In genomic region chr16:85429776-85430522, GRCh38 we compare ENCODE assay signal across 29 cellular contexts.
DNase-seq lines count a peak whose midpoint lies in the region; ATAC-seq and TF ChIP-seq lines count a peak whose summit lies in the region.
"Had no signal": no experiment of that assay in that cellular context is flagged by ENCODE, and none has a peak within 500 bp of the region (broad histone marks: within the 10 kb centered on the region; RNA-seq: fewer than 3 reads in every experiment).

No MANE protein-coding gene starts in this region.

- H3K9me3 ChIP-seq in cardiac muscle cell (ENCODE audit: low read depth) (no peaks in the 10 kb centered on the region), RWPE2 (ENCODE audit: severe bottlenecking) (no peaks in the 10 kb centered on the region)
- H3K9me3 ChIP-seq: adrenal gland, breast epithelium, heart left ventricle, ovary, upper lobe of left lung had no signal

- peak overlapping the region; percentile 59 for H3K27ac ChIP-seq in cardiac muscle cell
- no peak overlapping the region for H3K27ac ChIP-seq in RWPE2 (ENCODE audit: poor library complexity, severe bottlenecking)
- H3K27ac ChIP-seq: adrenal gland, breast epithelium, coronary artery, heart left ventricle, KMS-11, ovary, upper lobe of left lung had no signal

- H3K4me1 Mint-ChIP-seq in glutamatergic neuron (ENCODE audit: low read depth, unreplicated experiment), result peaks cover 32% of the 10 kb centered on the region
- H3K4me1 Mint-ChIP-seq: B cell had no signal

- H3K36me3 ChIP-seq in cardiac muscle cell (no peaks in the 10 kb centered on the region), RWPE2 (ENCODE audit: low read depth) (no peaks in the 10 kb centered on the region)
- H3K36me3 ChIP-seq: adrenal gland, breast epithelium, heart left ventricle, ovary, upper lobe of left lung had no signal

- H3K36me3 Mint-ChIP-seq in glutamatergic neuron (ENCODE audit: unreplicated experiment), result no peaks in the 10 kb centered on the region
- H3K36me3 Mint-ChIP-seq: activated CD4-positive, alpha-beta memory T cell treated with anti-CD3 and anti-CD28 coated beads for 36 hours; naive thymus-derived CD8-positive, alpha-beta T cell had no signal

- no peaks in the 10 kb centered on the region for H3K27me3 ChIP-seq in cardiac muscle cell
- H3K27me3 ChIP-seq in RWPE2 (ENCODE audit: insufficient read depth, poor library complexity, severe bottlenecking), result no peaks in the 10 kb centered on the region
- H3K27me3 ChIP-seq: adrenal gland, breast epithelium, heart left ventricle, ovary, upper lobe of left lung had no signal

- H3K4me1 ChIP-seq in cardiac muscle cell (ENCODE audit: low read depth) (peaks cover 22% of the 10 kb centered on the region), RWPE2 (ENCODE audit: insufficient read depth, poor library complexity, severe bottlenecking) (no peaks in the 10 kb centered on the region)
- H3K4me1 ChIP-seq: adrenal gland, breast epithelium, heart left ventricle had no signal

- peaks cover 20% of the 10 kb centered on the region for H3K27me3 Mint-ChIP-seq in glutamatergic neuron (ENCODE audit: unreplicated experiment)

- H3K9me3 Mint-ChIP-seq in glutamatergic neuron (ENCODE audit: unreplicated experiment), result peaks cover 11% of the 10 kb centered on the region
- H3K9me3 Mint-ChIP-seq: activated CD4-positive, alpha-beta memory T cell treated with anti-CD3 and anti-CD28 coated beads for 36 hours; naive thymus-derived CD8-positive, alpha-beta T cell had no signal

- no peak for TF ChIP-seq CTCF in cardiac muscle cell (IDR thresholded peaks at IDR 0.05; ENCODE audit: low read depth, low read length)
- no peak for TF ChIP-seq CTCF in RWPE2 (IDR thresholded peaks at IDR 0.05; ENCODE audit: poor library complexity, severe bottlenecking)
- no peak for TF ChIP-seq CTCF in glutamatergic neuron (IDR thresholded peaks at IDR 0.05; ENCODE audit: partially characterized antibody, unreplicated experiment)
- TF ChIP-seq CTCF in GM20000 (IDR thresholded peaks at IDR 0.05; ENCODE audit: extremely low read depth, missing control alignments), result no peak

- peak overlapping the region; percentile 44 for H3K4me3 Mint-ChIP-seq in glutamatergic neuron (ENCODE audit: unreplicated experiment)
- H3K4me3 Mint-ChIP-seq: activated CD4-positive, alpha-beta memory T cell treated with anti-CD3 and anti-CD28 coated beads for 36 hours; B cell; naive thymus-derived CD8-positive, alpha-beta T cell had no signal

- DNase-seq in cardiac muscle cell (ENCODE audit: low read depth in 1 of 2, low spot score in 1 of 2), result no peak
- DNase-seq in left cardiac atrium, result no peak
- DNase-seq in RWPE2 (ENCODE audit: low spot score), result peak; percentile 13
- no peak for DNase-seq in glutamatergic neuron
- peak; percentile 35 for DNase-seq in sciatic nerve (ENCODE audit: low spot score)
- DNase-seq in GM20000 (ENCODE audit: low spot score), result no peak
- DNase-seq in NCI-H2171 treated with DMSO at 0.1 percent for 48 hours (lab: John Stamatoyannopoulos, UW), result no peak
- DNase-seq: activated T-cell treated with anti-CD3 and anti-CD28 coated beads for 4 hours; DMS53; effector memory CD4-positive, alpha-beta T cell; erythroblast; GDM1; MM.1S; NCI-H2029; NCI-H226; stimulated activated CD4-positive, alpha-beta T cell treated with anti-CD3 and anti-CD28 coated beads, Interleukin-12 subunit alpha, Interleukin-12 subunit beta, amount 100 ng/mL, for 4 hours; stimulated activated CD4-positive, alpha-beta T cell treated with anti-CD3 and anti-CD28 coated beads, Interleukin-4, amount 100 ng/mL, for 1 hour; substantia nigra had no signal

- H3K27ac Mint-ChIP-seq in glutamatergic neuron (ENCODE audit: unreplicated experiment), result peak overlapping the region; percentile 70
- H3K27ac Mint-ChIP-seq: activated CD4-positive, alpha-beta memory T cell treated with anti-CD3 and anti-CD28 coated beads for 36 hours; B cell had no signal

- H3K4me3 ChIP-seq in cardiac muscle cell, result no peak overlapping the region
- H3K4me3 ChIP-seq in RWPE2 (ENCODE audit: severe bottlenecking), result no peak overlapping the region
- H3K4me3 ChIP-seq: adrenal gland, breast epithelium, coronary artery, heart left ventricle, ovary, upper lobe of left lung had no signal

- ATAC-seq in left cardiac atrium, result no peak
- ATAC-seq in RWPE2 (ENCODE audit: low read depth), result no peak
- ATAC-seq in sciatic nerve, result no peak
- no peak for ATAC-seq in HG03280 (IDR thresholded peaks at IDR 0.05; ENCODE audit: unreplicated experiment)
- ATAC-seq: naive thymus-derived CD8-positive, alpha-beta T cell had no signal

- intact Hi-C loops in left cardiac atrium (cut with DNase I) (loop anchor here in 1 of 2 donors (10.0 kb wide), 1 partner anchor 175 kb away; no protein-coding TSS in a partner anchor), sciatic nerve (cut with DNase I) (loop anchor here (5.0 to 10.0 kb wide), 2 partner anchors 128 to 175 kb away; no protein-coding TSS in a partner anchor)

Comparison
In these comparisons a context has a peak if more than half of its experiments do, and no peak if none do; other contexts are left out.
1. DNase-seq: peak in RWPE2 (single experiment) and sciatic nerve (single experiment); none in cardiac muscle cell (0 of 2), left cardiac atrium (single experiment), glutamatergic neuron (single experiment), GM20000 (single experiment) and NCI-H2171 treated with DMSO at 0.1 percent for 48 hours (single experiment).